13 cellular contexts compared by ENCODE assay signal in genomic region chr9:77997611-77998349, GRCh38. TPM values are rescaled to one million over a fixed set of nuclear protein-coding genes. Genes with fewer than 3 reads are reported as not detected.
DNase-seq lines count a peak whose midpoint lies in the region; ATAC-seq and TF ChIP-seq lines count a peak whose summit lies in the region.
"Had no signal": no experiment of that assay in that cellular context is flagged by ENCODE, and none has a peak within 500 bp of the region (broad histone marks: within the 10 kb centered on the region; RNA-seq: fewer than 3 reads in every experiment).

No MANE protein-coding gene starts in this region.

- peak overlapping the region in 6 of 12 donors; percentile 3 to 50 (median 25) for H3K27ac ChIP-seq in heart left ventricle

- peak overlapping the region; percentile 50 for H3K4me3 Mint-ChIP-seq in osteocyte (ENCODE audit: unreplicated experiment)
- H3K4me3 Mint-ChIP-seq: stimulated activated naive CD8-positive, alpha-beta T cell treated with anti-CD3 and anti-CD28 coated beads, Interleukin-15, Interleukin-2, amounts not matched to agents 100 ng/mL and 50 ng/mL, for 24 hours had no signal

- peak in 3 of 4 donors; percentile 63 to 83 (median 74) for ATAC-seq in heart left ventricle

- no peaks in the 10 kb centered on the region for H3K9me3 ChIP-seq in heart left ventricle
- H3K9me3 ChIP-seq: esophagus squamous epithelium had no signal

- no peaks in the 10 kb centered on the region for H3K9me3 Mint-ChIP-seq in osteocyte (ENCODE audit: unreplicated experiment)
- H3K9me3 Mint-ChIP-seq: stimulated activated naive CD8-positive, alpha-beta T cell treated with anti-CD3 and anti-CD28 coated beads, Interleukin-15, Interleukin-2, amounts not matched to agents 100 ng/mL and 50 ng/mL, for 24 hours had no signal

- H3K4me3 ChIP-seq in heart left ventricle: no peak overlapping the region
- H3K4me3 ChIP-seq: esophagus squamous epithelium had no signal

- WGBS in heart left ventricle, 4 donors: 72 to 79% (median 73%) methylated on average over 15 to 16 of the region's 16 CpGs

- peaks cover 67% of the 10 kb centered on the region for H3K4me1 Mint-ChIP-seq in osteocyte (ENCODE audit: unreplicated experiment)

- H3K27me3 ChIP-seq in heart left ventricle: no peaks in the 10 kb centered on the region
- H3K27me3 ChIP-seq: esophagus squamous epithelium had no signal

- no peak for TF ChIP-seq POLR2A in heart left ventricle (IDR thresholded peaks at IDR 0.05)

- intact Hi-C loops in heart left ventricle (cut with DNase I): no loop called here

- H3K27me3 Mint-ChIP-seq in osteocyte (ENCODE audit: unreplicated experiment): no peaks in the 10 kb centered on the region
- H3K27me3 Mint-ChIP-seq: stimulated activated naive CD8-positive, alpha-beta T cell treated with anti-CD3 and anti-CD28 coated beads, Interleukin-15, Interleukin-2, amounts not matched to agents 100 ng/mL and 50 ng/mL, for 24 hours had no signal

- no peaks in the 10 kb centered on the region for H3K36me3 ChIP-seq in heart left ventricle

- no peaks in the 10 kb centered on the region for H3K36me3 Mint-ChIP-seq in osteocyte (ENCODE audit: unreplicated experiment)

- H3K27ac Mint-ChIP-seq in osteocyte (ENCODE audit: unreplicated experiment): peak overlapping the region; percentile 90
- H3K27ac Mint-ChIP-seq: stimulated activated naive CD8-positive, alpha-beta T cell treated with anti-CD3 and anti-CD28 coated beads, Interleukin-15, Interleukin-2, amounts not matched to agents 100 ng/mL and 50 ng/mL, for 24 hours had no signal

- peaks cover 0 to 61% (median 17%) of the 10 kb centered on the region in 12 donors for H3K4me1 ChIP-seq in heart left ventricle

- no peak for TF ChIP-seq CTCF in heart left ventricle (IDR thresholded peaks at IDR 0.05)
- no peak for TF ChIP-seq CTCF in osteocyte (IDR thresholded peaks at IDR 0.05)

- DNase-seq in Daoy (ENCODE audit: low read depth) (peak; percentile 11), heart left ventricle (peak; percentile 26 to 63 (median 40)), osteocyte (ENCODE audit: extremely low spot score, unreplicated experiment) (peak; percentile 86), HEK293T (ENCODE audit: extremely low spot score) (no peak), amniotic stem cell (lab: John Stamatoyannopoulos, UW) (no peak)
- no peak for DNase-seq in stimulated activated CD4-positive, alpha-beta T cell treated with anti-CD3 and anti-CD28 coated beads, Interleukin-15, amount 100 ng/mL, for 24 hours
- DNase-seq: activated CD4-positive, CD25-positive, alpha-beta regulatory T cell treated with anti-CD3 and anti-CD28 coated beads, Interleukin-2, amount 50 U/mL, for 72 hours; esophagus squamous epithelium; KG1; NCI-H2029; occipital lobe had no signal

- POLR2A ChIA-PET in HEK293T (lab: Yijun Ruan, JAX): no interaction called here

- CTCF ChIA-PET in HEK293T (lab: Yijun Ruan, JAX): interaction anchor here (1.2 kb wide), 1 partner anchor 17 kb away, joined by 4 read pairs; no protein-coding TSS in a partner anchor

TF ChIP-seq in PFSK-1, 5 proteins besides CTCF, POLR2A, EP300 and RAD21:
- TF ChIP-seq POLR2AphosphoS5 (IDR thresholded peaks at IDR 0.05; ENCODE audit: low read depth, low read length): no peak
- peak; percentile 42 for TF ChIP-seq FOXP2 (optimal IDR thresholded peaks at IDR 0.05; ENCODE audit: borderline replicate concordance, extremely low read depth, extremely low read length, insufficient read depth)
TF ChIP-seq in PFSK-1: peak in this region for 1.

TF ChIP-seq in HEK293T, 16 proteins besides CTCF, POLR2A, EP300 and RAD21:
- TF ChIP-seq L3MBTL2 (conservative IDR thresholded peaks at IDR 0.05): no peak
- TF ChIP-seq FOXA1 (IDR thresholded peaks at IDR 0.05): no peak
- TF ChIP-seq LEF1 (IDR thresholded peaks at IDR 0.05; ENCODE audit: borderline replicate concordance): no peak
- TF ChIP-seq CTBP1 (IDR thresholded peaks at IDR 0.05; ENCODE audit: borderline replicate concordance): no peak
- TF ChIP-seq HDGF (IDR thresholded peaks at IDR 0.05; ENCODE audit: borderline replicate concordance): no peak
TF ChIP-seq in HEK293T: peak in this region for 0.

RNA-seq across cellular contexts. Expression of gene GNAQ, which starts 33.8 kb away (rescaled TPM):
- total RNA-seq in Daoy (2014; rRNA removed; shearing (Covaris generic)): 21.7 and 22.2 TPM in 2 replicates
- polyA plus RNA-seq in PFSK-1 (2012; ENCODE audit: insufficient read length, low read depth): 11.9 TPM
- total RNA-seq in heart left ventricle: 10 to 100 TPM in 7 of 9 donors, 1 to 10 TPM in 2; 8.7 to 34.1 (median 13.3) TPM
- 1 to 10 TPM; 4.8 to 6.8 TPM for polyA plus RNA-seq in heart left ventricle
- 65.9 and 71.2 TPM in 2 replicates for total RNA-seq in osteocyte

Comparison
In these comparisons a context has a peak if more than half of its experiments do, and no peak if none do; other contexts are left out.
1. DNase-seq: peak in Daoy (single experiment), heart left ventricle (5 of 5) and osteocyte (single experiment); none in stimulated activated CD4-positive, alpha-beta T cell treated with anti-CD3 and anti-CD28 coated beads, Interleukin-15, amount 100 ng/mL, for 24 hours (single experiment), HEK293T (single experiment) and amniotic stem cell (single experiment).